26 cellular contexts compared by ENCODE assay signal in the genomic region with DNA sequence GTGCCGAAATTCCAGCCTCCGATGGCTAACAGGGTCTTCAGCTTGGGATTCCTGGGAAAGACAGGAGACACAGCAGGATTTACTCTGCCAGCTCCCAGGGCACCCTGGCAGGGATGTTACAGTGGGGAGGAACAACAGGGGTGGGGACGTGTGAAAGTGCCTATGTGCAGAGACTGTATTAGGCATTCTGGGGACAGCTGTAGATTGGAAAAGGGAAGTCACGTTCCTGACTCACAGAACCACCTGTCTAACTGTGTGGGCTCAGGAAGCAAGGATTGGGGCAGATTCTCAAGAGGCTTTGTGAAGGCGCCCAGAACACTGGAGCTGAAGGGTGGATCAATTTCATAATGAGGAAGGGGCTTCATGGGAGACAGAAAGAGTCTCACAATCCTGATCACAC. TPM values are rescaled to one million over a fixed set of nuclear protein-coding genes. Genes with fewer than 3 reads are reported as not detected.
"Had no signal": no experiment of that assay in that cellular context is flagged by ENCODE, and none has a peak within 500 bp of the region (broad histone marks: within the 10 kb centered on the region; RNA-seq: fewer than 3 reads in every experiment).

No MANE protein-coding gene starts in this region.

- H3K27ac ChIP-seq: heart left ventricle, pancreas, suprapubic skin, thyroid gland, upper lobe of right lung, vagina had no signal

- H3K4me1 Mint-ChIP-seq: natural killer cell; neural crest cell; stimulated activated effector memory CD8-positive, alpha-beta T cell treated with anti-CD3 and anti-CD28 coated beads, Interleukin-12 subunit alpha, Interleukin-12 subunit beta, amount 100 ng/mL, for 72 hours had no signal

- ATAC-seq: esophagus mucosa; heart left ventricle; left lobe of liver; pancreas; right cardiac atrium; stimulated activated effector memory CD8-positive, alpha-beta T cell treated with anti-CD3 and anti-CD28 coated beads, Interleukin-12 subunit alpha, Interleukin-12 subunit beta, amount 100 ng/mL, for 72 hours; stimulated activated naive CD8-positive, alpha-beta T cell treated with anti-CD3 and anti-CD28 coated beads, Interleukin-15, Interleukin-2, amounts not matched to agents 100 U/mL and 50 U/mL, for 24 hours; upper lobe of right lung had no signal

- DNase-seq: effector memory CD4-positive, alpha-beta T cell; heart left ventricle; islet precursor cell; mammary epithelial cell; natural killer cell; nucleus accumbens; right cardiac atrium; stimulated activated CD4-positive, alpha-beta T cell treated with anti-CD3 and anti-CD28 coated beads, Interleukin-2, amount 100 ng/mL, for 48 hours; stimulated activated CD8-positive, alpha-beta memory T cell treated with anti-CD3 and anti-CD28 coated beads, Interleukin-4, amount 100 ng/mL, for 48 hours; stimulated activated naive CD8-positive, alpha-beta T cell treated with anti-CD3 and anti-CD28 coated beads, Interleukin-15, Interleukin-2, amounts not matched to agents 100 U/mL and 50 U/mL, for 24 hours; thyroid gland; upper lobe of right lung had no signal

- H3K9me3 Mint-ChIP-seq: natural killer cell; neural crest cell; stimulated activated effector memory CD8-positive, alpha-beta T cell treated with anti-CD3 and anti-CD28 coated beads, Interleukin-12 subunit alpha, Interleukin-12 subunit beta, amount 100 ng/mL, for 72 hours had no signal

- H3K27me3 ChIP-seq: pancreas, thyroid gland, upper lobe of right lung, vagina had no signal

- H3K27ac Mint-ChIP-seq: natural killer cell; progenitor cell of endocrine pancreas; stimulated activated effector memory CD8-positive, alpha-beta T cell treated with anti-CD3 and anti-CD28 coated beads, Interleukin-12 subunit alpha, Interleukin-12 subunit beta, amount 100 ng/mL, for 72 hours had no signal

- H3K4me2 ChIP-seq: smooth muscle cell had no signal

- H3K4me3 ChIP-seq: heart left ventricle, pancreas, smooth muscle cell, suprapubic skin, thyroid gland, upper lobe of right lung, vagina had no signal

- H3K36me3 Mint-ChIP-seq: natural killer cell; stimulated activated effector memory CD8-positive, alpha-beta T cell treated with anti-CD3 and anti-CD28 coated beads, Interleukin-12 subunit alpha, Interleukin-12 subunit beta, amount 100 ng/mL, for 72 hours had no signal

- H3K36me3 ChIP-seq: heart left ventricle, pancreas, suprapubic skin, thyroid gland, upper lobe of right lung, vagina had no signal

- H3K4me3 Mint-ChIP-seq: natural killer cell; neural crest cell; stimulated activated effector memory CD8-positive, alpha-beta T cell treated with anti-CD3 and anti-CD28 coated beads, Interleukin-12 subunit alpha, Interleukin-12 subunit beta, amount 100 ng/mL, for 72 hours had no signal

- H3K4me1 ChIP-seq: heart left ventricle, pancreas, suprapubic skin, thyroid gland, upper lobe of right lung, vagina had no signal

- H3K9me3 ChIP-seq: heart left ventricle, pancreas, suprapubic skin, thyroid gland, upper lobe of right lung, vagina had no signal

RNA-seq across cellular contexts. Expression of a gene that starts 4.4 kb away (rescaled TPM):
- total RNA-seq: fibroblast of lung, glomerular endothelial cell, neural crest cell, smooth muscle cell, vagina had no signal
- polyA plus RNA-seq: fibroblast of lung, heart left ventricle, mammary epithelial cell, smooth muscle cell had no signal

RNA-seq across cellular contexts. Expression of a gene that starts 38.5 kb away (rescaled TPM):
- total RNA-seq: frontal cortex, neural crest cell, progenitor cell of endocrine pancreas had no signal

RNA-seq across cellular contexts. Expression of a gene that starts 49.4 kb away (rescaled TPM):
- total RNA-seq: esophagus mucosa, frontal cortex, glomerular endothelial cell, left lobe of liver, lower leg skin, mammary epithelial cell, mononuclear cell, natural killer cell, neural crest cell, pancreas, progenitor cell of endocrine pancreas, right cardiac atrium, upper lobe of right lung, vagina had no signal
- polyA plus RNA-seq: heart left ventricle, mammary epithelial cell, pancreas had no signal
